Comparison of ENCODE assay signal across 1 cellular context in genomic region chr9:133117271-133118178, GRCh38.
TF ChIP-seq lines count a peak whose summit lies in the region.

No MANE protein-coding gene starts in this region.

TF ChIP-seq in K562, 482 proteins besides CTCF, POLR2A, EP300 and RAD21:
- TF ChIP-seq BCOR (IDR thresholded peaks at IDR 0.05), result 0 out of 2 replicates have a peak, but pooled peaks have one; percentile 14
- TF ChIP-seq TAL1 (IDR thresholded peaks at IDR 0.05), result no peak
- TF ChIP-seq ZNF780A (CRISPR knock-in tag; IDR thresholded peaks at IDR 0.05), result no peak
